In genomic region chr17:63434951-63435571, GRCh38 we compare ENCODE assay signal across 8 cellular contexts. TPM values are rescaled to one million over a fixed set of nuclear protein-coding genes. Genes with fewer than 3 reads are reported as not detected.
DNase-seq lines count a peak whose midpoint lies in the region; ATAC-seq and TF ChIP-seq lines count a peak whose summit lies in the region.

No MANE protein-coding gene starts in this region.

- POLR2A ChIA-PET in CD4-positive, alpha-beta T cell (lab: Charles Lee): interaction anchor here (0.8 to 2.4 kb wide), 4 partner anchors 9 to 187 kb away, joined by 3 to 15 read pairs (median 4); partner anchors contain the start of genes ACE, CYB561 and MAP3K3

- H3K27me3 ChIP-seq in CD4-positive, alpha-beta T cell (ENCODE audit: control insufficient read depth, insufficient read depth, low read length): no peaks in the 10 kb centered on the region
- H3K27me3 ChIP-seq in MG63 (no peaks in the 10 kb centered on the region), smooth muscle cell (ENCODE audit: low read depth) (no peaks in the 10 kb centered on the region)

- peaks cover 19% of the 10 kb centered on the region for H3K4me1 Mint-ChIP-seq in CD4-positive, alpha-beta T cell (ENCODE audit: low read depth)

- peaks cover 12% of the 10 kb centered on the region for H3K79me2 ChIP-seq in smooth muscle cell (ENCODE audit: low read depth)

- no peak overlapping the region for H3K27ac ChIP-seq in CD4-positive, alpha-beta T cell (ENCODE audit: low read depth, low read length)
- H3K27ac ChIP-seq in smooth muscle cell (ENCODE audit: low read depth): peak overlapping the region; percentile 99

- H3K27ac Mint-ChIP-seq in CD4-positive, alpha-beta T cell: peak overlapping the region; percentile 76

- H3K36me3 ChIP-seq in MG63 (peaks cover 47% of the 10 kb centered on the region), smooth muscle cell (ENCODE audit: low read depth) (no peaks in the 10 kb centered on the region)

- 89% methylated on average over 24 of the region's 25 CpGs for WGBS in smooth muscle cell (ENCODE audit: low lambda C conversion rate)

- peaks cover 7% of the 10 kb centered on the region for H3K36me3 Mint-ChIP-seq in CD4-positive, alpha-beta T cell (ENCODE audit: low read depth)

- H3K4me1 ChIP-seq in smooth muscle cell (ENCODE audit: low read depth): peaks cover 7% of the 10 kb centered on the region

- no peaks in the 10 kb centered on the region for H3K27me3 Mint-ChIP-seq in CD4-positive, alpha-beta T cell

- H4K20me1 ChIP-seq in smooth muscle cell (ENCODE audit: low read depth): peaks cover 6% of the 10 kb centered on the region

- H3K9me3 ChIP-seq in CD4-positive, alpha-beta T cell (ENCODE audit: control insufficient read depth, low read length): no peaks in the 10 kb centered on the region
- no peaks in the 10 kb centered on the region for H3K9me3 ChIP-seq in MG63
- H3K9me3 ChIP-seq in smooth muscle cell (replicated peaks; ENCODE audit: low read depth): no peaks in the 10 kb centered on the region

- TF ChIP-seq CTCF in CD4-positive, alpha-beta T cell (IDR thresholded peaks at IDR 0.05): no peak
- no peak for TF ChIP-seq CTCF in smooth muscle cell (IDR thresholded peaks at IDR 0.05; ENCODE audit: borderline replicate concordance, insufficient read depth, poor library complexity, severe bottlenecking)

- peak; percentile 92 for ATAC-seq in CD4-positive, alpha-beta T cell (ENCODE audit: poor library complexity)
- ATAC-seq in GM21360 (IDR thresholded peaks at IDR 0.05; ENCODE audit: unreplicated experiment): no peak

- peak overlapping the region; percentile 60 for H3K4me3 Mint-ChIP-seq in CD4-positive, alpha-beta T cell

- peaks cover 18% of the 10 kb centered on the region for H3F3A ChIP-seq in smooth muscle cell (ENCODE audit: low read depth)

- no peak overlapping the region for H3K4me2 ChIP-seq in smooth muscle cell

- no peak overlapping the region for H3K4me3 ChIP-seq in MG63
- H3K4me3 ChIP-seq in smooth muscle cell: no peak overlapping the region

- DNase-seq in CD4-positive, alpha-beta T cell: peak in 7 of 10 experiments; percentile 29 to 61 (median 40)
- peak; percentile 62 for DNase-seq in MG63
- peak; percentile 64 for DNase-seq in activated gamma-delta T cell treated with Interleukin-2 at 50 U/mL for 16 hours
- peak; percentile 84 for DNase-seq in cardiac septum (ENCODE audit: low spot score)
- no peak for DNase-seq in smooth muscle cell (lab: John Stamatoyannopoulos, UW; ENCODE audit: unreplicated experiment)
- no peak for DNase-seq in stimulated activated CD4-positive, alpha-beta T cell treated with anti-CD3 and anti-CD28 coated beads, Interleukin-2, amount 100 ng/mL, for 48 hours
- no peak for DNase-seq in SW480 (ENCODE audit: low spot score)

- H3K9ac ChIP-seq in smooth muscle cell (ENCODE audit: low read depth): no peak overlapping the region

- CTCF ChIA-PET in CD4-positive, alpha-beta T cell (lab: Charles Lee): interaction anchor here (0.9 to 2.8 kb wide), 4 partner anchors 9 to 44 kb away, joined by 4 to 11 read pairs (median 9); no protein-coding TSS in a partner anchor

- no peak overlapping the region for H2AFZ ChIP-seq in smooth muscle cell (ENCODE audit: low read depth)

- intact Hi-C loops in CD4-positive, alpha-beta T cell (cut with DNase I, micrococcal nuclease): no loop called here
- intact Hi-C loops in cardiac septum (cut with DNase I): no loop called here

- no peaks in the 10 kb centered on the region for H3K9me3 Mint-ChIP-seq in CD4-positive, alpha-beta T cell

RNA-seq across cellular contexts. Expression of gene CYB561, which starts 11.0 kb away (rescaled TPM):
- total RNA-seq in CD4-positive, alpha-beta T cell: 10 to 100 TPM; 17.4 to 18.1 TPM
- total RNA-seq in MG63 (2014; rRNA removed; shearing (Covaris generic); ENCODE audit: low replicate concordance): 18.6 and 42.8 TPM in 2 replicates
- 6.8 TPM for total RNA-seq in cardiac septum
- 13.6 and 16.5 TPM in 2 replicates for total RNA-seq in smooth muscle cell
- 24.9 and 40.7 TPM in 2 replicates for polyA plus RNA-seq in smooth muscle cell

RNA-seq across cellular contexts. Expression of gene ACE, which starts 41.8 kb away (rescaled TPM):
- 10 to 100 TPM in 1 of 2 experiments, 1 to 10 TPM in 1; 7.4 to 10.2 TPM for total RNA-seq in CD4-positive, alpha-beta T cell
- 0.40 TPM in 1 of 2 replicates, not detected in the other for total RNA-seq in MG63 (2014; rRNA removed; shearing (Covaris generic); ENCODE audit: low replicate concordance)
- total RNA-seq in cardiac septum (11.6 TPM), smooth muscle cell (0.94 and 1.5 TPM in 2 replicates)
- 0.48 and 2.0 TPM in 2 replicates for polyA plus RNA-seq in smooth muscle cell

Comparison
In these comparisons a context has a peak if more than half of its experiments do, and no peak if none do; other contexts are left out.
1. DNase-seq: peak in CD4-positive, alpha-beta T cell (7 of 10), MG63 (single experiment), activated gamma-delta T cell treated with Interleukin-2 at 50 U/mL for 16 hours (single experiment) and cardiac septum (single experiment); none in smooth muscle cell (single experiment), stimulated activated CD4-positive, alpha-beta T cell treated with anti-CD3 and anti-CD28 coated beads, Interleukin-2, amount 100 ng/mL, for 48 hours (0 of 2) and SW480 (single experiment).